ENCODE assay signal across 35 cellular contexts in the genomic region with DNA sequence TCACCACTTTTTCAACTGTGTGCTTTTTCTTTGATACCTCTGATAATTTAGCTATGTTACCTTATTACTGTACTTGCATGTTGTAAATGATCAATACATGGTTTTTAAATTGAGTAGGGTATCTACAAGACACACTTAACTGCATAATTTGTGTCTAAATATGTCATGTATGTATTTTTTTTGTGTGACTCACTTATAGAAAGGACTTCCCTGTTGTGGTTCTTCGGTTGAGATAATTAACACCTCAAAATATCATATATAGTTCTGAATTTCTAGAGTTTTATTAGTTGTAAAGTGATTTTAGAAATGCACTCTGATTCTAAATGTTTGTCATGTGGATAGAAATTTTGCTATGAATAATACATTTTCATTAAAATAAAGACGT. TPM values are rescaled to one million over a fixed set of nuclear protein-coding genes. Genes with fewer than 3 reads are reported as not detected.
"Had no signal": no experiment of that assay in that cellular context is flagged by ENCODE, and none has a peak within 500 bp of the region (broad histone marks: within the 10 kb centered on the region; RNA-seq: fewer than 3 reads in every experiment).

No MANE protein-coding gene starts in this region.

- H3K27ac Mint-ChIP-seq: activated B cell treated with CpG ODN at 0.5 μM for 24 hours; activated CD8-positive, alpha-beta T cell treated with anti-CD3 and anti-CD28 coated beads for 36 hours; activated naive CD8-positive, alpha-beta T cell; activated T-helper 17 cell treated with anti-CD3 and anti-CD28 coated beads, Interleukin-2, amount 50 U/mL, for 72 hours; effector memory CD8-positive, alpha-beta T cell; T-helper 2 cell treated with Interferon-gamma antibody and Interleukin-4, amounts not matched to agents 5 μg/mL and 100 μg/mL, for 36 hours had no signal

- DNase-seq: activated B cell treated with CpG ODN at 0.5 μM for 24 hours; activated CD4-positive, alpha-beta T cell treated with anti-CD3 and anti-CD28 coated beads for 48 hours; activated CD4-positive, alpha-beta T cell treated with anti-CD3 and anti-CD28 coated beads, Interleukin-2, amount 50 U/mL, for 1 hour; activated CD4-positive, alpha-beta T cell treated with anti-CD3 and anti-CD28 coated beads, Interleukin-2, amount 50 U/mL, for 48 hours; activated CD8-positive, alpha-beta memory T cell treated with anti-CD3 and anti-CD28 coated beads for 24 hours; activated effector memory CD4-positive, alpha-beta T cell treated with Interleukin-2 at 50 U/mL for 16 hours; activated gamma-delta T cell treated with Interleukin-2 at 50 U/mL for 16 hours; activated naive CD4-positive, alpha-beta T cell treated with anti-CD3 and anti-CD28 coated beads, Interleukin-2, amount 50 U/mL, for 16 hours; activated naive CD4-positive, alpha-beta T cell treated with Interleukin-2 at 50 U/mL for 16 hours; activated T-cell treated with anti-CD3 and anti-CD28 coated beads, Interleukin-2, amount 50 U/mL, for 4 hours; amniotic stem cell; anterior cingulate cortex; brain microvascular endothelial cell; cortex of kidney; dermis blood vessel endothelial cell; effector CD4-positive, alpha-beta T cell; effector memory CD8-positive, alpha-beta T cell; erythroblast; heart right ventricle; T-helper 17 cell; T1000; WERI-Rb-1 had no signal

- H3K4me1 ChIP-seq: esophagus muscularis mucosa, foreskin keratinocyte, gastroesophageal sphincter, heart right ventricle had no signal

- H3K36me3 Mint-ChIP-seq: activated naive CD8-positive, alpha-beta T cell had no signal

- H3K4me3 ChIP-seq: esophagus muscularis mucosa, gastroesophageal sphincter, heart right ventricle had no signal

- H3K4me3 Mint-ChIP-seq: activated B cell treated with CpG ODN at 0.5 μM for 24 hours; activated CD8-positive, alpha-beta T cell treated with anti-CD3 and anti-CD28 coated beads for 36 hours; activated naive CD8-positive, alpha-beta T cell; activated T-cell treated with anti-CD3 and anti-CD28 coated beads, Interleukin-2, amount 50 U/mL, for 4 hours; activated T-helper 17 cell treated with anti-CD3 and anti-CD28 coated beads, Interleukin-2, amount 50 U/mL, for 72 hours; effector memory CD8-positive, alpha-beta T cell; T-helper 17 cell; T-helper 2 cell treated with Interferon-gamma antibody and Interleukin-4, amounts not matched to agents 5 μg/mL and 100 μg/mL, for 36 hours had no signal

- H3K36me3 ChIP-seq: brain microvascular endothelial cell, esophagus muscularis mucosa, gastroesophageal sphincter, heart right ventricle, WERI-Rb-1 had no signal

- H3K9me3 ChIP-seq: esophagus muscularis mucosa, gastroesophageal sphincter, heart right ventricle had no signal

- H3K27ac ChIP-seq: brain microvascular endothelial cell, esophagus muscularis mucosa, foreskin keratinocyte, gastroesophageal sphincter, heart right ventricle, WERI-Rb-1 had no signal

- ATAC-seq: activated T-helper 17 cell treated with anti-CD3 and anti-CD28 coated beads, Interleukin-2, amount 50 U/mL, for 72 hours; effector memory CD8-positive, alpha-beta T cell; foreskin keratinocyte; gastroesophageal sphincter; heart right ventricle; T-helper 17 cell had no signal

- H3K9me3 Mint-ChIP-seq: activated B cell treated with CpG ODN at 0.5 μM for 24 hours; activated CD8-positive, alpha-beta T cell treated with anti-CD3 and anti-CD28 coated beads for 36 hours; activated T-cell treated with anti-CD3 and anti-CD28 coated beads, Interleukin-2, amount 50 U/mL, for 4 hours; activated T-helper 17 cell treated with anti-CD3 and anti-CD28 coated beads, Interleukin-2, amount 50 U/mL, for 72 hours; effector memory CD8-positive, alpha-beta T cell; T-helper 2 cell treated with Interferon-gamma antibody and Interleukin-4, amounts not matched to agents 5 μg/mL and 100 μg/mL, for 36 hours had no signal

- H3K4me1 Mint-ChIP-seq: activated B cell treated with CpG ODN at 0.5 μM for 24 hours; activated T-helper 17 cell treated with anti-CD3 and anti-CD28 coated beads, Interleukin-2, amount 50 U/mL, for 72 hours had no signal

- FAIRE-seq: astrocyte, bronchial epithelial cell, colon had no signal

RNA-seq across cellular contexts. Expression of gene KRT222, which starts 14.5 kb away (rescaled TPM):
- total RNA-seq: activated B cell treated with CpG ODN at 0.5 μM for 24 hours; activated CD8-positive, alpha-beta T cell treated with anti-CD3 and anti-CD28 coated beads for 36 hours; activated T-cell treated with anti-CD3 and anti-CD28 coated beads, Interleukin-2, amount 50 U/mL, for 4 hours; activated T-helper 17 cell treated with anti-CD3 and anti-CD28 coated beads, Interleukin-2, amount 50 U/mL, for 72 hours; bronchial epithelial cell; cardiac septum; chondrocyte; glomerular endothelial cell; T-helper 17 cell had no signal

RNA-seq across cellular contexts. Expression of gene KRT24, which starts 24.0 kb away (rescaled TPM):
- total RNA-seq: activated B cell treated with CpG ODN at 0.5 μM for 24 hours; activated CD8-positive, alpha-beta T cell treated with anti-CD3 and anti-CD28 coated beads for 36 hours; activated T-cell treated with anti-CD3 and anti-CD28 coated beads, Interleukin-2, amount 50 U/mL, for 4 hours; activated T-helper 17 cell treated with anti-CD3 and anti-CD28 coated beads, Interleukin-2, amount 50 U/mL, for 72 hours; astrocyte; cardiac septum; chondrocyte; dermis blood vessel endothelial cell; glomerular endothelial cell; heart right ventricle; T-helper 17 cell had no signal
- polyA plus RNA-seq: heart right ventricle had no signal
